Comparison of ENCODE assay signal across 8 cellular contexts in the genomic region with DNA sequence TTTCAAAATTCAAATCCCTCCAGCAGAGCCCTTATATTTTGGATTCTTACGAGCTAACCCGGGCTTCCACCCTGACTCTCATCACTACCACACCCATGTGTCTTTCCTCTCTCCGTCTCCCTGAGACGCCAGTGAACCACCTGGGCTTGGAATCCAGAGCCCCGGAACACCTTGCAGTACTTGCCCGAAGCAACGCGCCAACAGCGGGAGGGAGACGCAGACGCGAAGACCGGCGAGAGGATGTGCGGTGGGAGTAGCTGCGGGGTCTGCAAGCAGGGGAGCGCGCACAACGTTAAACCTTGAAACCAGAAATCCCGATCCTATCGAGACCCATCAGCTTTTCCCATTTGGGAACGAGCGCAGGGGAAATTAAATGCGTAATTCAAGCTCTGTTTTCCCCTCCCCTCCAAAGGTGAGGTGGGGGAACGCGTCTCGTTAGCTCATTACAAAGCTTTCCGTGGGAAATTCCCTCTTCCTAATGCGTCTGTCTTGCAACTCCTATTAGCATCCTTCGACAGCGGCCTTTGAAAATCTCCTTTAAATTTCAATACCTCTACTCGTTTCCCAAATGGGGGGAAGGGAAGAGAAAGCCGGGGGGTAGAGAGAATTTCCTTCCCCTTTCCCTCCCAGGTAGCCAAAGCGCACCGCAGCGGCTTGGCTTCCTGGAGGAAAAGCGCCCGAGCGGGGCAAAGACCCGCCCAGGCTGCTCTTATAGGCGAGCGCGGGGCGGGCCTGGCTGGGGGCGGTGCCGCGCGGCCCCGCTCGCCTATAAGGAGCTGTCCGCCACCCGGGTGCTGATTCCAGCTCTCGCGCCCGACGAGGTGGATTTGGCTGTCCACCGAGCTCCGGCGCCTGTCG. TPM values are rescaled to one million over a fixed set of nuclear protein-coding genes. Genes with fewer than 3 reads are reported as not detected.
DNase-seq lines count a peak whose midpoint lies in the region; ATAC-seq, FAIRE-seq and TF ChIP-seq lines count a peak whose summit lies in the region.

A gene (plus strand): TSS at position 797 of the 858 bp plus-strand sequence. CDS start 364 bp downstream, outside the sequence.

- TF ChIP-seq EP300 in GM12878 (IDR thresholded peaks at IDR 0.05; ENCODE audit: borderline replicate concordance in 1 of 2, control insufficient read depth in 1 of 2, low read depth in 2 of 2, low read length in 2 of 2) = no peak

- no TSS peak for BruUV-seq in GM12878 (replicated peaks; lab: Mats Ljungman, UMichigan)

- no peak within 1 kb of the TSS for H2AFZ ChIP-seq in GM12878 (ENCODE audit: control insufficient read depth, low read depth, low read length)

- no peak for TF ChIP-seq CTCF in GM12878 (IDR thresholded peaks at IDR 0.05 in 2 of 3, conservative IDR thresholded peaks at IDR 0.05 in 1 of 3; ENCODE audit: control insufficient read depth in 2 of 3, extremely low read depth in 1 of 3, insufficient read depth in 1 of 3, low read depth in 3 of 3, low read length in 3 of 3)

- SMC1A ChIA-PET in GM12878 (lab: Charles Lee; ENCODE audit: uncharacterized antibody, unreplicated experiment) = no interaction called here

- no peak within 1 kb of the TSS for H3K4me2 ChIP-seq in GM12878 (ENCODE audit: control insufficient read depth, insufficient read depth)

- RAD21 ChIA-PET in GM12878 (lab: Charles Lee; ENCODE audit: unreplicated experiment) = interaction anchor here (1.0 kb wide), 1 partner anchor 17 kb away, joined by 4 read pairs; no protein-coding TSS in a partner anchor

- ATAC-seq in GM12878 (peak; percentile 31; the same call in 1 of the 3 replicates), HG03039 (IDR thresholded peaks at IDR 0.05; ENCODE audit: unreplicated experiment) (no peak)

- DNase-seq in GM12891 (ENCODE audit: insufficient read length, low spot score) (peak; percentile 32), NCI-H1694 treated with DMSO at 0.1 percent for 48 hours (lab: John Stamatoyannopoulos, UW) (peak; percentile 52), GM12878 (ENCODE audit: low read depth, low spot score) (no peak), iris pigment epithelial cell (ENCODE audit: low read depth) (peak; percentile 19), superior temporal gyrus (ENCODE audit: extremely low spot score) (peak; percentile 64), SW 1271 (lab: John Stamatoyannopoulos, UW) (no peak), T-helper 1 cell (no peak)

- H3K9ac ChIP-seq in GM12878 (ENCODE audit: control insufficient read depth, insufficient read depth, low read length) = no peak within 1 kb of the TSS

- TF ChIP-seq RAD21 in GM12878 (IDR thresholded peaks at IDR 0.05; ENCODE audit: insufficient read depth, low read depth, low read length) = no peak

- POLR2A ChIA-PET in GM12878 (lab: Charles Lee) = no interaction called here

- intact Hi-C loops in GM12878 (cut with micrococcal nuclease; ENCODE audit: unreplicated experiment) = no loop called here

- H3K9me3 ChIP-seq in GM12878 (replicated peaks; ENCODE audit: control insufficient read depth, insufficient read depth, low read length) = no peaks in the 10 kb centered on the region

- no peaks in the 10 kb centered on the region for H4K20me1 ChIP-seq in GM12878 (ENCODE audit: control insufficient read depth, insufficient read depth)

- TF ChIP-seq POLR2A in GM12891 (IDR thresholded peaks at IDR 0.05; ENCODE audit: low read depth, low read length) (no peak), GM12878 (IDR thresholded peaks at IDR 0.05; ENCODE audit: low read depth, low read length) (no peak)

- FAIRE-seq in GM12891 (lab: Jason Lieb, UNC) (no peak), GM12878 (lab: Jason Lieb, UNC) (no peak)

- WGBS in GM12878 (ENCODE audit: insufficient coverage, insufficient replicate concordance, low lambda C conversion rate, missing lambda C conversion rate) = 53% methylated on average over 48 of the region's 60 CpGs

- peaks cover 0 to 4% of the 10 kb centered on the region in 2 experiments; a peak in 1 of 4 replicates for H3K27me3 ChIP-seq in GM12878 (replicated peaks in 1 of 2; ENCODE audit: control insufficient read depth in 2 of 2, insufficient read depth in 2 of 2, low read length in 1 of 2)

- in situ Hi-C loops in GM12878 (cut with MboI) = no loop called here

- no peak within 1 kb of the TSS for H3K27ac ChIP-seq in GM12878 (ENCODE audit: control insufficient read depth, insufficient read depth)

- no peaks in the 10 kb centered on the region for H3K36me3 ChIP-seq in GM12878 (ENCODE audit: control insufficient read depth in 2 of 2, insufficient read depth in 2 of 2, low read length in 1 of 2)

- CTCF ChIA-PET in GM12878 (lab: Yijun Ruan, JAX) = no interaction called here

- no peak within 1 kb of the TSS for H3K4me3 ChIP-seq in GM12878

- no peaks in the 10 kb centered on the region for H3K79me2 ChIP-seq in GM12878 (ENCODE audit: control insufficient read depth, insufficient read depth, low read length)

- no peaks in the 10 kb centered on the region for H3K4me1 ChIP-seq in GM12878 (ENCODE audit: control insufficient read depth, insufficient read depth, low read length)

TF ChIP-seq in GM12891, 5 proteins besides CTCF, POLR2A, EP300 and RAD21:
- TF ChIP-seq POU2F2 (IDR thresholded peaks at IDR 0.05; ENCODE audit: low read depth, low read length) (no peak), TAF1 (IDR thresholded peaks at IDR 0.05; ENCODE audit: low read depth, low read length) (no peak), SPI1 (IDR thresholded peaks at IDR 0.05; ENCODE audit: low read depth, low read length) (no peak), PAX5 (IDR thresholded peaks at IDR 0.05; ENCODE audit: insufficient read depth, low read length, severe bottlenecking) (no peak), POLR2AphosphoS5 (IDR thresholded peaks at IDR 0.05; ENCODE audit: low read depth, low read length) (no peak)
TF ChIP-seq in GM12891: peak in this region for 0.

TF ChIP-seq in GM12878, 131 proteins besides CTCF, POLR2A, EP300 and RAD21 (continues in another document):
- TF ChIP-seq SMC3 (IDR thresholded peaks at IDR 0.05; ENCODE audit: borderline replicate concordance, low read length) = no peak
- TF ChIP-seq, protein P1, sequence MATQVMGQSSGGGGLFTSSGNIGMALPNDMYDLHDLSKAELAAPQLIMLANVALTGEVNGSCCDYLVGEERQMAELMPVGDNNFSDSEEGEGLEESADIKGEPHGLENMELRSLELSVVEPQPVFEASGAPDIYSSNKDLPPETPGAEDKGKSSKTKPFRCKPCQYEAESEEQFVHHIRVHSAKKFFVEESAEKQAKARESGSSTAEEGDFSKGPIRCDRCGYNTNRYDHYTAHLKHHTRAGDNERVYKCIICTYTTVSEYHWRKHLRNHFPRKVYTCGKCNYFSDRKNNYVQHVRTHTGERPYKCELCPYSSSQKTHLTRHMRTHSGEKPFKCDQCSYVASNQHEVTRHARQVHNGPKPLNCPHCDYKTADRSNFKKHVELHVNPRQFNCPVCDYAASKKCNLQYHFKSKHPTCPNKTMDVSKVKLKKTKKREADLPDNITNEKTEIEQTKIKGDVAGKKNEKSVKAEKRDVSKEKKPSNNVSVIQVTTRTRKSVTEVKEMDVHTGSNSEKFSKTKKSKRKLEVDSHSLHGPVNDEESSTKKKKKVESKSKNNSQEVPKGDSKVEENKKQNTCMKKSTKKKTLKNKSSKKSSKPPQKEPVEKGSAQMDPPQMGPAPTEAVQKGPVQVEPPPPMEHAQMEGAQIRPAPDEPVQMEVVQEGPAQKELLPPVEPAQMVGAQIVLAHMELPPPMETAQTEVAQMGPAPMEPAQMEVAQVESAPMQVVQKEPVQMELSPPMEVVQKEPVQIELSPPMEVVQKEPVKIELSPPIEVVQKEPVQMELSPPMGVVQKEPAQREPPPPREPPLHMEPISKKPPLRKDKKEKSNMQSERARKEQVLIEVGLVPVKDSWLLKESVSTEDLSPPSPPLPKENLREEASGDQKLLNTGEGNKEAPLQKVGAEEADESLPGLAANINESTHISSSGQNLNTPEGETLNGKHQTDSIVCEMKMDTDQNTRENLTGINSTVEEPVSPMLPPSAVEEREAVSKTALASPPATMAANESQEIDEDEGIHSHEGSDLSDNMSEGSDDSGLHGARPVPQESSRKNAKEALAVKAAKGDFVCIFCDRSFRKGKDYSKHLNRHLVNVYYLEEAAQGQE (IDR thresholded peaks at IDR 0.05; ENCODE audit: low read depth, low read length) = peak; percentile 86
- TF ChIP-seq STAT3 (IDR thresholded peaks at IDR 0.05; ENCODE audit: low read depth, low read length) = no peak

RNA-seq across cellular contexts. Expression of the gene that starts here (rescaled TPM):
- polyA plus RNA-seq in GM12891 (2012; ENCODE audit: low read depth, missing spikeins) = not detected
- total RNA-seq in GM12878 (2013; cell fraction: nucleolus; rRNA removed) = not detected in 2 replicates
- total RNA-seq in GM12878 (2014; rRNA removed) (not detected in 2 replicates), GM12878 (2014; rRNA removed; fragmentation: Illumina TruSeq; extraction: Trizol) (not detected in 2 replicates), GM12878 (2021) (not detected in 2 replicates)
- polyA plus RNA-seq in GM12878 (2011; ENCODE audit: low read depth) = not detected
- polyA plus RNA-seq in GM12878 (2011; rRNA removed) (not detected in 2 replicates), GM12878 (2014; fragmentation: Illumina TruSeq; extraction: Trizol) (not detected in 2 replicates), GM12878 (2014; fragmentation: Nextera tagmentation; extraction: Ambion mirVana) (not detected), GM12878 (2014; rRNA removed) (not detected in 2 replicates), GM12878 (2016; fragmentation: Nextera tagmentation; extraction: Ambion mirVana) (not detected)
- polyA plus RNA-seq in GM12878 (2011; cell fraction: cytosol; rRNA removed) = not detected in 2 replicates
- polyA plus RNA-seq in GM12878 (2011; cell fraction: nucleus; rRNA removed) = not detected in 2 replicates
- polyA plus RNA-seq in GM12878 (2012) = not detected in 2 replicates
- not detected in 2 replicates for polyA minus RNA-seq in GM12878 (2011; rRNA and poly(A)+ RNA removed)
- not detected in 2 replicates for polyA minus RNA-seq in GM12878 (2011; cell fraction: cytosol; rRNA and poly(A)+ RNA removed)
- polyA minus RNA-seq in GM12878 (2011; cell fraction: nucleus; rRNA and poly(A)+ RNA removed) = not detected in 2 replicates

Comparison
In these comparisons a context has a peak if more than half of its experiments do, and no peak if none do; other contexts are left out.
1. Peak in ATAC-seq in GM12878; RNA of the gene not detected or under 1 TPM.
2. DNase-seq: peak in GM12891 (single experiment), NCI-H1694 treated with DMSO at 0.1 percent for 48 hours (single experiment), iris pigment epithelial cell (single experiment) and superior temporal gyrus (single experiment); none in GM12878 (single experiment), SW 1271 (0 of 2) and T-helper 1 cell (0 of 5).